23 cellular contexts compared by ENCODE assay signal in the genomic region with DNA sequence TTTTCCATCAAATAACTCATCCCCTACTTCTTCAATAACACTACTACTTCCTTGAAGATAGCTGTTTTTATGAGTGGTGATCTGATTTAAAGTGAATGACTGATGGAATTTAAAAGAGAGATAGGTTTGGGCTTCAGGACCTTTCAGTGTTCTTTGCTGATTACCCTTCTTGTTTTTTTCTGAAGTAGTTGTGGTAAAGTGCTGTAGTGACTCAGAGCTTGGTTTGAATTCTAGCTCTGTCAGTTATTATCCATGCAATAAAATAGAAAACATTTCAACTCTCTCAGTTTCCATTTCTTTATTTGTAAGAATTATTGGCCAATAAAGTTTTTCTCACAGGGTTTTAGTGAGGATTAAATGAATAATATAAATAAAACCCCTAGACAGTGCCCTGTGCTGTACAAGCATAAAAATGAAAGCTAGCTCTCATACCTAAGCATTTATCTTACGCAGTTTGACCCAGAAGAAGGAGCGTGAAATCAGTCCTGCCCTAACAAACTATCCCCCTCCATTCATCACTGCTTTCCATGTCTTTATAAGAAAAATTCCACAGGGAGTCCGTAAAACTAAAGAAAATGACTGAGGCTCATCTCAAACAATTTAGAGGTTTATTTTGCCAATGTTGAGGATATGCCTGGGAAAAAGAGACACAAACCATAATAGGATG. TPM values are rescaled to one million over a fixed set of nuclear protein-coding genes. Genes with fewer than 3 reads are reported as not detected.
DNase-seq lines count a peak whose midpoint lies in the region; ATAC-seq and TF ChIP-seq lines count a peak whose summit lies in the region.
"Had no signal": no experiment of that assay in that cellular context is flagged by ENCODE, and none has a peak within 500 bp of the region (broad histone marks: within the 10 kb centered on the region; RNA-seq: fewer than 3 reads in every experiment).

No MANE protein-coding gene starts in this region.

- H3K4me1 ChIP-seq in SK-N-SH (ENCODE audit: control insufficient read depth in 1 of 2, insufficient read depth in 2 of 2, low read depth in 1 of 2, low read length in 1 of 2) (peaks cover 0 to 5% of the 10 kb centered on the region in 2 experiments; a peak in 2 of 4 replicates), vagina (no peaks in the 10 kb centered on the region)
- H3K4me1 ChIP-seq: BE2C, left lung had no signal

- TF ChIP-seq CTCF in SK-N-SH (IDR thresholded peaks at IDR 0.05) = no peak
- no peak for TF ChIP-seq CTCF in fibroblast of the aortic adventitia (IDR thresholded peaks at IDR 0.05; ENCODE audit: insufficient read depth, low read length)
- no peak for TF ChIP-seq CTCF in vagina (IDR thresholded peaks at IDR 0.05)

- no peak overlapping the region for H3K27ac ChIP-seq in SK-N-SH (ENCODE audit: low read depth in 2 of 2, low read length in 1 of 2)
- H3K27ac ChIP-seq in vagina = peak overlapping the region; percentile 22
- H3K27ac ChIP-seq: 22Rv1, coronary artery, heart left ventricle, left lung, transverse colon had no signal

- H3F3A ChIP-seq in SK-N-SH (replicated peaks; ENCODE audit: insufficient read depth) = peaks cover 24% of the 10 kb centered on the region

- CTCF ChIA-PET in SK-N-SH (lab: Yijun Ruan, JAX) = interaction anchor here (1.0 to 1.1 kb wide), 2 partner anchors 24 to 35 kb away, joined by 3 read pairs; no protein-coding TSS in a partner anchor

- H3K36me3 ChIP-seq in SK-N-SH (replicated peaks in 1 of 2; ENCODE audit: control insufficient read depth in 1 of 2, insufficient read depth in 2 of 2, low read length in 1 of 2) (no peaks in the 10 kb centered on the region), vagina (no peaks in the 10 kb centered on the region)
- H3K36me3 ChIP-seq: BE2C, heart left ventricle, left lung, transverse colon had no signal

- H3K9me3 ChIP-seq in SK-N-SH = no peaks in the 10 kb centered on the region
- H3K9me3 ChIP-seq in vagina = no peaks in the 10 kb centered on the region
- H3K9me3 ChIP-seq: BE2C, heart left ventricle, left lung, transverse colon had no signal

- H2AFZ ChIP-seq in SK-N-SH (ENCODE audit: low read depth) = peak overlapping the region; percentile 10; the same call in 1 of the 2 replicates

- no peaks in the 10 kb centered on the region; the same call in 1 of the 2 replicates for H3K9me2 ChIP-seq in SK-N-SH

- 81% methylated on average over 3 of the region's 3 CpGs for WGBS in SK-N-SH (ENCODE audit: low lambda C conversion rate)

- H3K27me3 ChIP-seq in SK-N-SH (ENCODE audit: insufficient read depth) (no peaks in the 10 kb centered on the region), vagina (no peaks in the 10 kb centered on the region)
- H3K27me3 ChIP-seq: heart left ventricle, left lung, transverse colon had no signal

- H4K20me1 ChIP-seq in SK-N-SH (ENCODE audit: insufficient read depth) = no peaks in the 10 kb centered on the region

- ATAC-seq in SK-N-SH treated with all-trans-retinoic acid at 6 μM for 48 hours (no peak), HG03342 (IDR thresholded peaks at IDR 0.05; ENCODE audit: unreplicated experiment) (no peak)
- ATAC-seq: activated CD4-positive, CD25-positive, alpha-beta regulatory T cell treated with anti-CD3 and anti-CD28 coated beads, Interleukin-2, amount 50 U/mL, for 24 hours; heart left ventricle; left lung; natural killer cell treated with Interleukin-12 subunit alpha and Interleukin-12 subunit beta and Interleukin-15 and Interleukin-18, amount 100 ng/mL, for 72 hours; Panc1 had no signal

- TF ChIP-seq EP300 in SK-N-SH (IDR thresholded peaks at IDR 0.05; ENCODE audit: borderline replicate concordance in 1 of 2, low read depth in 1 of 2, low read length in 1 of 2) = no peak

- no peak overlapping the region for H3K9ac ChIP-seq in SK-N-SH

- no peaks in the 10 kb centered on the region for H3K79me2 ChIP-seq in SK-N-SH (ENCODE audit: insufficient read depth)

- no peak for DNase-seq in SK-N-SH
- peak; percentile 44 for DNase-seq in RPMI7951 (ENCODE audit: low read depth)
- DNase-seq in fibroblast of the aortic adventitia (ENCODE audit: low read depth) = peak; percentile 37
- DNase-seq in vagina (ENCODE audit: extremely low spot score in 2 of 2) = no peak
- no peak for DNase-seq in NCI-H82 treated with DMSO at 0.1 percent for 48 hours (lab: John Stamatoyannopoulos, UW; ENCODE audit: unreplicated experiment)
- DNase-seq in NCI-H1048 (lab: John Stamatoyannopoulos, UW) = no peak
- DNase-seq: BE2C; COR-L47; DND-41; heart left ventricle; left lung; NCI-H1694 treated with DMSO at 0.1 percent for 48 hours; NCI-H2227 treated with DMSO at 0.1 percent for 48 hours; stimulated activated CD4-positive, alpha-beta T cell treated with anti-CD3 and anti-CD28 coated beads, Interleukin-4, amount 100 ng/mL, for 24 hours; T-helper 9 cell; transverse colon had no signal

- no peak for TF ChIP-seq RAD21 in SK-N-SH (IDR thresholded peaks at IDR 0.05; ENCODE audit: low read length)

- POLR2A ChIA-PET in SK-N-SH (lab: Yijun Ruan, JAX) = no interaction called here

- H3K4me3 ChIP-seq in SK-N-SH (ENCODE audit: low read depth in 2 of 2, low read length in 1 of 2) (no peak overlapping the region), fibroblast of the aortic adventitia (ENCODE audit: low read depth, low read length) (no peak overlapping the region), vagina (no peak overlapping the region)
- H3K4me3 ChIP-seq: coronary artery, heart left ventricle, left lung, transverse colon had no signal

- H3K4me2 ChIP-seq in SK-N-SH = no peak overlapping the region

- intact Hi-C loops in vagina (cut with DNase I) = no loop called here

- no peak for TF ChIP-seq POLR2A in vagina (IDR thresholded peaks at IDR 0.05)

TF ChIP-seq in SK-N-SH, 30 proteins besides CTCF, POLR2A, EP300 and RAD21:
- TF ChIP-seq FOXJ3 (CRISPR knock-in tag; IDR thresholded peaks at IDR 0.05) (no peak), RCOR1 (IDR thresholded peaks at IDR 0.05; ENCODE audit: low read length) (no peak)
- TF ChIP-seq, protein P1, sequence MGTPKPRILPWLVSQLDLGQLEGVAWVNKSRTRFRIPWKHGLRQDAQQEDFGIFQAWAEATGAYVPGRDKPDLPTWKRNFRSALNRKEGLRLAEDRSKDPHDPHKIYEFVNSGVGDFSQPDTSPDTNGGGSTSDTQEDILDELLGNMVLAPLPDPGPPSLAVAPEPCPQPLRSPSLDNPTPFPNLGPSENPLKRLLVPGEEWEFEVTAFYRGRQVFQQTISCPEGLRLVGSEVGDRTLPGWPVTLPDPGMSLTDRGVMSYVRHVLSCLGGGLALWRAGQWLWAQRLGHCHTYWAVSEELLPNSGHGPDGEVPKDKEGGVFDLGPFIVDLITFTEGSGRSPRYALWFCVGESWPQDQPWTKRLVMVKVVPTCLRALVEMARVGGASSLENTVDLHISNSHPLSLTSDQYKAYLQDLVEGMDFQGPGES (IDR thresholded peaks at IDR 0.05; ENCODE audit: low read depth, low read length) = no peak

TF ChIP-seq in SK-N-SH treated with all-trans-retinoic acid at 6 μM for 48 hours, 23 proteins besides CTCF, POLR2A, EP300 and RAD21 (continues in another document):
- TF ChIP-seq, protein P2, sequence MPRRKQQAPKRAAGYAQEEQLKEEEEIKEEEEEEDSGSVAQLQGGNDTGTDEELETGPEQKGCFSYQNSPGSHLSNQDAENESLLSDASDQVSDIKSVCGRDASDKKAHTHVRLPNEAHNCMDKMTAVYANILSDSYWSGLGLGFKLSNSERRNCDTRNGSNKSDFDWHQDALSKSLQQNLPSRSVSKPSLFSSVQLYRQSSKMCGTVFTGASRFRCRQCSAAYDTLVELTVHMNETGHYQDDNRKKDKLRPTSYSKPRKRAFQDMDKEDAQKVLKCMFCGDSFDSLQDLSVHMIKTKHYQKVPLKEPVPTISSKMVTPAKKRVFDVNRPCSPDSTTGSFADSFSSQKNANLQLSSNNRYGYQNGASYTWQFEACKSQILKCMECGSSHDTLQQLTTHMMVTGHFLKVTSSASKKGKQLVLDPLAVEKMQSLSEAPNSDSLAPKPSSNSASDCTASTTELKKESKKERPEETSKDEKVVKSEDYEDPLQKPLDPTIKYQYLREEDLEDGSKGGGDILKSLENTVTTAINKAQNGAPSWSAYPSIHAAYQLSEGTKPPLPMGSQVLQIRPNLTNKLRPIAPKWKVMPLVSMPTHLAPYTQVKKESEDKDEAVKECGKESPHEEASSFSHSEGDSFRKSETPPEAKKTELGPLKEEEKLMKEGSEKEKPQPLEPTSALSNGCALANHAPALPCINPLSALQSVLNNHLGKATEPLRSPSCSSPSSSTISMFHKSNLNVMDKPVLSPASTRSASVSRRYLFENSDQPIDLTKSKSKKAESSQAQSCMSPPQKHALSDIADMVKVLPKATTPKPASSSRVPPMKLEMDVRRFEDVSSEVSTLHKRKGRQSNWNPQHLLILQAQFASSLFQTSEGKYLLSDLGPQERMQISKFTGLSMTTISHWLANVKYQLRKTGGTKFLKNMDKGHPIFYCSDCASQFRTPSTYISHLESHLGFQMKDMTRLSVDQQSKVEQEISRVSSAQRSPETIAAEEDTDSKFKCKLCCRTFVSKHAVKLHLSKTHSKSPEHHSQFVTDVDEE (CRISPR knock-in tag; IDR thresholded peaks at IDR 0.05) = no peak
- TF ChIP-seq ZNF565 (CRISPR knock-in tag; conservative IDR thresholded peaks at IDR 0.05; ENCODE audit: low read depth) (no peak), CSDC2 (CRISPR knock-in tag; IDR thresholded peaks at IDR 0.05) (no peak), ZFP30 (CRISPR knock-in tag; IDR thresholded peaks at IDR 0.05) (no peak), GLIS3 (CRISPR knock-in tag; IDR thresholded peaks at IDR 0.05) (no peak), ZNF70 (CRISPR knock-in tag; IDR thresholded peaks at IDR 0.05) (no peak), PPARA (CRISPR knock-in tag; IDR thresholded peaks at IDR 0.05; ENCODE audit: borderline replicate concordance) (no peak)

RNA-seq across cellular contexts. Expression of a gene that starts 25.1 kb away (rescaled TPM):
- 13.1 and 16.7 TPM in 2 replicates for polyA plus RNA-seq in SK-N-SH (2012; rRNA removed)
- 12.5 and 14.0 TPM in 2 replicates for polyA plus RNA-seq in SK-N-SH (2012; cell fraction: cytosol; rRNA removed)
- 22.2 and 52.9 TPM in 2 replicates for polyA plus RNA-seq in SK-N-SH (2012; cell fraction: nucleus; rRNA removed)
- total RNA-seq in RPMI7951 (2014; rRNA removed; shearing (Covaris generic)) = 17.6 and 22.3 TPM in 2 replicates
- total RNA-seq in fibroblast of the aortic adventitia (ENCODE audit: low replicate concordance) (53.3 and 55.0 TPM in 2 replicates), vagina (75.4 TPM)

RNA-seq across cellular contexts. Expression of a gene that starts 35.0 kb away (rescaled TPM):
- 6.1 and 12.0 TPM in 2 replicates for polyA plus RNA-seq in SK-N-SH (2012; rRNA removed)
- polyA plus RNA-seq in SK-N-SH (2012; cell fraction: cytosol; rRNA removed) = 11.2 and 13.9 TPM in 2 replicates
- 5.6 and 15.7 TPM in 2 replicates for polyA plus RNA-seq in SK-N-SH (2012; cell fraction: nucleus; rRNA removed)
- 12.8 and 15.9 TPM in 2 replicates for total RNA-seq in RPMI7951 (2014; rRNA removed; shearing (Covaris generic))
- 10.9 and 15.8 TPM in 2 replicates for total RNA-seq in fibroblast of the aortic adventitia (ENCODE audit: low replicate concordance)
- 8.1 TPM for total RNA-seq in vagina

Comparison
In these comparisons a context has a peak if more than half of its experiments do, and no peak if none do; other contexts are left out.
1. DNase-seq: peak in RPMI7951 (single experiment) and fibroblast of the aortic adventitia (single experiment); none in SK-N-SH (single experiment), vagina (0 of 2), NCI-H82 treated with DMSO at 0.1 percent for 48 hours (single experiment) and NCI-H1048 (single experiment).